8 cellular contexts compared by ENCODE assay signal in the genomic region with DNA sequence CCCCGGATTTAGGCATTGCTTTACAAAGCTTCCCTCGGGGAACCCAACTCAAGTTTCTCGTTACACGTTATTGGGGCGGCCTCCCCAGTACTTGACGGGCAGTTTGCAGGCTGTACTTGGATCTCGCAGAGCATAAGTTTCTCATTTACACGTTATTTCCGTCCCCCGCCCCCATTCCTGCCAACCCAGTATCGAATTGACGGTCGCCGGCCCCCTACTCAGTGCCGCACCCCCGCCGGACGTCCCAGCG. TPM values are rescaled to one million over a fixed set of nuclear protein-coding genes. Genes with fewer than 3 reads are reported as not detected.
DNase-seq lines count a peak whose midpoint lies in the region; ATAC-seq and TF ChIP-seq lines count a peak whose summit lies in the region.

No MANE protein-coding gene starts in this region.

- no peak for DNase-seq in mesothelial cell of epicardium (ENCODE audit: low spot score in 2 of 2, unreplicated experiment in 2 of 2)
- no peak for DNase-seq in NOMO-1 treated with DMSO at 0.1 percent for 48 hours (lab: John Stamatoyannopoulos, UW; ENCODE audit: unreplicated experiment)
- no peak for DNase-seq in NCI-H2196 treated with DMSO at 0.1 percent for 48 hours (lab: John Stamatoyannopoulos, UW; ENCODE audit: unreplicated experiment)

- peaks cover 12% of the 10 kb centered on the region for H3K27me3 Mint-ChIP-seq in brain
- no peaks in the 10 kb centered on the region for H3K27me3 Mint-ChIP-seq in mesothelial cell of epicardium (ENCODE audit: low read depth)

- TF ChIP-seq CTCF in 22Rv1 (IDR thresholded peaks at IDR 0.05), result no peak
- TF ChIP-seq CTCF in brain (conservative IDR thresholded peaks at IDR 0.05), result no peak
- TF ChIP-seq CTCF in mesothelial cell of epicardium (IDR thresholded peaks at IDR 0.05; ENCODE audit: unreplicated experiment), result no peak

- H3K27ac Mint-ChIP-seq in brain (peak overlapping the region; percentile 92 to 99 (median 99)), mesothelial cell of epicardium (peak overlapping the region; percentile 95)

- H3K4me1 Mint-ChIP-seq in brain, result peaks cover 56% of the 10 kb centered on the region
- H3K4me1 Mint-ChIP-seq in mesothelial cell of epicardium, result peaks cover 29% of the 10 kb centered on the region

- H3K27ac ChIP-seq in 22Rv1, result peak overlapping the region; percentile 98

- H3K9me3 Mint-ChIP-seq in brain (peaks cover 0 to 6% (median 0%) of the 10 kb centered on the region in 5 experiments), mesothelial cell of epicardium (no peaks in the 10 kb centered on the region)

- ATAC-seq in HG02938 (IDR thresholded peaks at IDR 0.05; ENCODE audit: unreplicated experiment) (peak; percentile 42), HG02798 (IDR thresholded peaks at IDR 0.05; ENCODE audit: poor library complexity, unreplicated experiment) (no peak), GM21825 (IDR thresholded peaks at IDR 0.05; ENCODE audit: unreplicated experiment) (no peak)

- H3K36me3 Mint-ChIP-seq in brain, result peaks cover 16% of the 10 kb centered on the region
- H3K36me3 Mint-ChIP-seq in mesothelial cell of epicardium, result peaks cover 16% of the 10 kb centered on the region

- H3K4me3 Mint-ChIP-seq in brain, result peak overlapping the region; percentile 95 to 99 (median 97)
- peak overlapping the region; percentile 94 for H3K4me3 Mint-ChIP-seq in mesothelial cell of epicardium

RNA-seq across cellular contexts. Expression of gene SMG9, which starts 0.5 kb away (rescaled TPM):
- 66.0 TPM for polyA plus RNA-seq in brain (ENCODE audit: insufficient read depth, low read depth, low replicate concordance)
- total RNA-seq in mesothelial cell of epicardium, result 65.8 to 75.7 TPM (median 73.2 TPM) in 3 replicates

RNA-seq across cellular contexts. Expression of gene KCNN4, which starts 26.5 kb away (rescaled TPM):
- polyA plus RNA-seq in brain (ENCODE audit: insufficient read depth, low read depth, low replicate concordance), result 5.0 TPM
- 5.4 to 6.4 TPM (median 6.1 TPM) in 3 replicates for total RNA-seq in mesothelial cell of epicardium

RNA-seq across cellular contexts. Expression of gene IRGC, which starts 38.4 kb away (rescaled TPM):
- polyA plus RNA-seq in brain (ENCODE audit: insufficient read depth, low read depth, low replicate concordance), result not detected
- total RNA-seq in mesothelial cell of epicardium, result not detected in 3 replicates

RNA-seq across cellular contexts. Expression of gene LYPD5, which starts 48.0 kb away (rescaled TPM):
- 8.1 TPM for polyA plus RNA-seq in brain (ENCODE audit: insufficient read depth, low read depth, low replicate concordance)
- total RNA-seq in mesothelial cell of epicardium, result 0.27 to 0.57 TPM (median 0.33 TPM) in 3 replicates
